ENCODE assay signal across 1 cellular context in the genomic region with DNA sequence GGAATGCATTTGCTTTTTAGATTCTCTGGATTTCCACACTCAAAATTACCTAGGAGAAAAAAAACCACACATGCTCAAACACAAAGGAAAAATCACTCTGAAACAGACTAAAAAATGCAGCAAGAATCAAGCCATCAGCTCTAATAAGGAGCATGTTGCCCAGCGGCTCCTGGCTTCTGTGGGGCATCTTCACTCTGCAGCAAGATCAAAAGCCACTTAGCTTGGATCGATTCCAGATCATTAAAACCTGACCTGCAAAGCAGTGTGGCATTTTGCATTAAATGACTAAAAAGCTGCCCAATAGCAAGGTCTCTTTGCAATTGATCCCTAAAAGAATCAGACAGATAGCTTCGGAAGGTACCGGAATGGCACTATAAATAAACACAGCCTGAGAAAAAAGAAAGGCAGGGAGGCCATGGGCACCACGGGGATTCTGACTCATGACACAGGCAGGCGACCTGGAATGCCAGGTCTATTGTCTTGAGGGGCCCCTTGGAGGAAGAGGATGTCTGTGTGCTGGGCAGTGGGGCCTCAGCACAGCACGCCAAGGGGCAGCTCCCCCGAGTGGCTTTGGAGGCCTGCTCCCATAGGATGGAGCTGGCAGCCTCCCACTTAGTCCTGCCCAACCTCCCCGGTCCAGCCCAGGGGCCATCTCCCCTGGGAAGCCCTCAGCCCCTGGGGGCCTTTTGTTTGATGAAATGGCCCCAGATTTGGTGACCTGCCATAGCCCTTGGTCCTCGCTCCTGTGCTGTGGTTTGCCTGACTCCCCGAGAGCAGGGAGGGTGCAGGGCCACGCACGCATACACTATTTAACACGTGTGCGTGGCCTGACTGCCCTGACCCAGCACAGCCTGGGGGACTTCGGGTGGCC.
TF ChIP-seq lines count a peak whose summit lies in the region.

No MANE protein-coding gene starts in this region.

TF ChIP-seq in IMR-90, 13 proteins besides CTCF, POLR2A, EP300 and RAD21 (continued from another document):
- TF ChIP-seq, protein P1, sequence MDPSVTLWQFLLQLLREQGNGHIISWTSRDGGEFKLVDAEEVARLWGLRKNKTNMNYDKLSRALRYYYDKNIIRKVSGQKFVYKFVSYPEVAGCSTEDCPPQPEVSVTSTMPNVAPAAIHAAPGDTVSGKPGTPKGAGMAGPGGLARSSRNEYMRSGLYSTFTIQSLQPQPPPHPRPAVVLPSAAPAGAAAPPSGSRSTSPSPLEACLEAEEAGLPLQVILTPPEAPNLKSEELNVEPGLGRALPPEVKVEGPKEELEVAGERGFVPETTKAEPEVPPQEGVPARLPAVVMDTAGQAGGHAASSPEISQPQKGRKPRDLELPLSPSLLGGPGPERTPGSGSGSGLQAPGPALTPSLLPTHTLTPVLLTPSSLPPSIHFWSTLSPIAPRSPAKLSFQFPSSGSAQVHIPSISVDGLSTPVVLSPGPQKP (IDR thresholded peaks at IDR 0.05; ENCODE audit: borderline replicate concordance, low read depth, low read length) = no peak
- no peak for TF ChIP-seq CEBPB (IDR thresholded peaks at IDR 0.05; ENCODE audit: low read depth, low read length)
- no peak for TF ChIP-seq MAFK (IDR thresholded peaks at IDR 0.05; ENCODE audit: low read depth, low read length)
- no peak for TF ChIP-seq NFE2L2 (IDR thresholded peaks at IDR 0.05; ENCODE audit: low read depth, low read length)
- TF ChIP-seq SMC3 (IDR thresholded peaks at IDR 0.05; ENCODE audit: low read depth, low read length) = no peak
- no peak for TF ChIP-seq MAZ (IDR thresholded peaks at IDR 0.05; ENCODE audit: borderline replicate concordance, low read depth, low read length)
- no peak for TF ChIP-seq FOS (IDR thresholded peaks at IDR 0.05; ENCODE audit: low read depth, low read length)
